In genomic region chr9:93024986-93025630, GRCh38 we compare ENCODE assay signal across 17 cellular contexts. TPM values are rescaled to one million over a fixed set of nuclear protein-coding genes. Genes with fewer than 3 reads are reported as not detected.
DNase-seq lines count a peak whose midpoint lies in the region; ATAC-seq and TF ChIP-seq lines count a peak whose summit lies in the region.
"Had no signal": no experiment of that assay in that cellular context is flagged by ENCODE, and none has a peak within 500 bp of the region (broad histone marks: within the 10 kb centered on the region; RNA-seq: fewer than 3 reads in every experiment).

No MANE protein-coding gene starts in this region.

- H3K27me3 ChIP-seq in left ventricle myocardium inferior (ENCODE audit: low read depth) (peaks cover 6% of the 10 kb centered on the region), thymus (ENCODE audit: control insufficient read depth, insufficient read depth) (no peaks in the 10 kb centered on the region)
- H3K27me3 ChIP-seq: ascending aorta had no signal

- no peak for TF ChIP-seq CTCF in left ventricle myocardium inferior (IDR thresholded peaks at IDR 0.05; ENCODE audit: borderline replicate concordance)

- H3K4me3 Mint-ChIP-seq in activated CD4-positive, alpha-beta memory T cell treated with anti-CD3 and anti-CD28 coated beads for 36 hours, result no peak overlapping the region
- peak overlapping the region in 2 of 5 donors; percentile 18 to 44 for H3K4me3 Mint-ChIP-seq in immature natural killer cell

- ATAC-seq in left ventricle myocardium superior, result no peak
- ATAC-seq in GM18867 (IDR thresholded peaks at IDR 0.05; ENCODE audit: unreplicated experiment), result no peak
- ATAC-seq in HG03521 (IDR thresholded peaks at IDR 0.05; ENCODE audit: unreplicated experiment), result no peak

- H3K4me1 ChIP-seq in left ventricle myocardium inferior, result no peaks in the 10 kb centered on the region
- H3K4me1 ChIP-seq in thymus (ENCODE audit: control insufficient read depth, insufficient read depth, low read length), result peaks cover 18% of the 10 kb centered on the region
- H3K4me1 ChIP-seq: ascending aorta had no signal

- CTCF ChIA-PET in activated CD4-positive, alpha-beta memory T cell treated with anti-CD3 and anti-CD28 coated beads for 36 hours (lab: Charles Lee), result interaction anchor here (1.4 to 2.3 kb wide), 3 partner anchors 10 to 22 kb away, joined by 4 to 10 read pairs (median 4); no protein-coding TSS in a partner anchor

- intact Hi-C loops in left ventricle myocardium superior (cut with micrococcal nuclease) (no loop called here), left ventricle myocardium inferior (cut with micrococcal nuclease) (no loop called here)
- intact Hi-C loops in activated CD4-positive, alpha-beta memory T cell treated with anti-CD3 and anti-CD28 coated beads for 36 hours (cut with micrococcal nuclease), result no loop called here

- H3K36me3 ChIP-seq in left ventricle myocardium inferior, result no peaks in the 10 kb centered on the region
- H3K36me3 ChIP-seq in thymus (ENCODE audit: control insufficient read depth, insufficient read depth), result peaks cover 80% of the 10 kb centered on the region
- H3K36me3 ChIP-seq: ascending aorta had no signal

- H3K27ac ChIP-seq in left ventricle myocardium inferior (replicated peaks), result no peak overlapping the region
- peak overlapping the region; percentile 32 for H3K27ac ChIP-seq in thymus (ENCODE audit: low read depth)
- H3K27ac ChIP-seq: ascending aorta had no signal

- H3K4me3 ChIP-seq in left ventricle myocardium inferior, result no peak overlapping the region
- H3K4me3 ChIP-seq in thymus (ENCODE audit: low read length), result no peak overlapping the region
- H3K4me3 ChIP-seq: ascending aorta had no signal

- POLR2A ChIA-PET in activated CD4-positive, alpha-beta memory T cell treated with anti-CD3 and anti-CD28 coated beads for 36 hours (lab: Charles Lee), result interaction anchor here (1.6 to 2.0 kb wide), 2 partner anchors 11 to 39 kb away, joined by 6 to 9 read pairs; no protein-coding TSS in a partner anchor

- peak overlapping the region; percentile 96 for H3K27ac Mint-ChIP-seq in activated CD4-positive, alpha-beta memory T cell treated with anti-CD3 and anti-CD28 coated beads for 36 hours
- peak overlapping the region; percentile 53 to 91 (median 79) for H3K27ac Mint-ChIP-seq in immature natural killer cell

- H3K4me1 Mint-ChIP-seq in activated CD4-positive, alpha-beta memory T cell treated with anti-CD3 and anti-CD28 coated beads for 36 hours (ENCODE audit: low read depth), result peaks cover 77% of the 10 kb centered on the region
- H3K4me1 Mint-ChIP-seq in immature natural killer cell, result peaks cover 52 to 60% of the 10 kb centered on the region in 2 donors

- DNase-seq in left ventricle myocardium superior, result peak; percentile 25
- DNase-seq in left ventricle myocardium inferior, result no peak
- no peak for DNase-seq in activated CD4-positive, alpha-beta memory T cell treated with anti-CD3 and anti-CD28 coated beads for 36 hours
- DNase-seq in immature natural killer cell, result peak in 1 of 3 donors; percentile 28
- DNase-seq in HUDEP-2 (lab: John Stamatoyannopoulos, UW; ENCODE audit: unreplicated experiment in 76 of 76), result no peak
- DNase-seq: activated CD4-positive, CD25-positive, alpha-beta regulatory T cell; hippocampal formation; NCI-H2029 treated with DMSO at 0.1 percent for 48 hours; NCI-H510A treated with DMSO at 0.1 percent for 48 hours; occipital lobe; SHP77 treated with DMSO at 0.1 percent for 48 hours; stimulated activated CD4-positive, alpha-beta T cell treated with anti-CD3 and anti-CD28 coated beads, Interleukin-2, amount 100 ng/mL, for 24 hours had no signal

- H3K36me3 Mint-ChIP-seq in activated CD4-positive, alpha-beta memory T cell treated with anti-CD3 and anti-CD28 coated beads for 36 hours, result peaks cover 45% of the 10 kb centered on the region
- H3K36me3 Mint-ChIP-seq in immature natural killer cell, result peaks cover 5 to 20% (median 17%) of the 10 kb centered on the region in 3 donors

- WGBS in thymus, result 93% methylated on average over 11 of the region's 11 CpGs

- H3K27me3 Mint-ChIP-seq in activated CD4-positive, alpha-beta memory T cell treated with anti-CD3 and anti-CD28 coated beads for 36 hours, result no peaks in the 10 kb centered on the region
- H3K27me3 Mint-ChIP-seq in immature natural killer cell (ENCODE audit: low read depth in 3 of 3), result peaks cover 0 to 18% (median 0%) of the 10 kb centered on the region in 3 donors

- H3K9me3 ChIP-seq in left ventricle myocardium inferior (replicated peaks), result no peaks in the 10 kb centered on the region
- H3K9me3 ChIP-seq in thymus (ENCODE audit: control insufficient read depth), result no peaks in the 10 kb centered on the region
- H3K9me3 ChIP-seq: ascending aorta had no signal

- no peaks in the 10 kb centered on the region for H3K9me3 Mint-ChIP-seq in activated CD4-positive, alpha-beta memory T cell treated with anti-CD3 and anti-CD28 coated beads for 36 hours
- H3K9me3 Mint-ChIP-seq in immature natural killer cell, result no peaks in the 10 kb centered on the region

RNA-seq across cellular contexts. Expression of gene SUSD3, which starts 33.4 kb away (rescaled TPM):
- 0.87 TPM for total RNA-seq in left ventricle myocardium superior
- total RNA-seq in left ventricle myocardium inferior, result 0.60 TPM
- total RNA-seq in activated CD4-positive, alpha-beta memory T cell treated with anti-CD3 and anti-CD28 coated beads for 36 hours, result 10 to 100 TPM; 67.0 to 72.8 TPM
- 1 to 10 TPM in 2 of 3 donors, not detected in 1; 3.5 to 5.2 TPM for polyA plus RNA-seq in immature natural killer cell
- polyA plus RNA-seq in thymus, result 31.0 TPM
- total RNA-seq: ascending aorta, G401 had no signal

Comparison
In these comparisons a context has a peak if more than half of its experiments do, and no peak if none do; other contexts are left out.
1. RNA of gene SUSD3, which starts 33.4 kb away (total RNA-seq): 67.0 to 72.8 TPM in activated CD4-positive, alpha-beta memory T cell treated with anti-CD3 and anti-CD28 coated beads for 36 hours; 0.87 TPM in left ventricle myocardium superior (single experiment) and 0.60 TPM in left ventricle myocardium inferior (single experiment); every median in the first group is over 10 times any median in the second.